26 cellular contexts compared by ENCODE assay signal in the genomic region with DNA sequence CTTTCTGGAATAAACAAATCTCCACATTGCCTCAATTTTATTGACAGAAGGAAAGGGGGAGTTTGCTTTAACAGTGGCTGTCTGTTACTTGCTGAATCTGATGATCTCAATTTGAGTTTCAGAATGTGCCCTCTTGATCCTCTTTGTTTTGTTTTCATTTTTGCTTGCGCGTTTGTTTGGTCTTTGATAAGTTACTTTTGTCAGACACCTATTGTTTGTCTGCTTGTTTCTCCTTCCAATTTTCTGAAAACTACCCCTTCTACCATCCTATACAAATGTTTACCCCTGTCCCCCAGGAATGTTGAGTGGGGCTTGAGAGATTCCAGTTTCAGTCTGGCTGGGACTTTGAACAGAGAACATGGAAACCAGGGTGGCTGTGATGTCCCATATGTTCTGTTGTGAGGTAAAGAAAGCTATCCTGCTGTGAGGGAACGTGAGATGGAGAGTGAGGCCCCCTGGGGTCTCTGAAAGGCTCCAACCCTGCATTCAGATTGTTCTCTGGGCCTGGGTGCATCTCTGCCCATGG. TPM values are rescaled to one million over a fixed set of nuclear protein-coding genes. Genes with fewer than 3 reads are reported as not detected.
DNase-seq lines count a peak whose midpoint lies in the region; ATAC-seq, FAIRE-seq and TF ChIP-seq lines count a peak whose summit lies in the region.
"Had no signal": no experiment of that assay in that cellular context is flagged by ENCODE, and none has a peak within 500 bp of the region (broad histone marks: within the 10 kb centered on the region; RNA-seq: fewer than 3 reads in every experiment).

No MANE protein-coding gene starts in this region.

- no peak for ATAC-seq in activated naive CD8-positive, alpha-beta T cell treated with anti-CD3 and anti-CD28 coated beads, Interleukin-2, amount 10 ng/mL, durations not matched to agents 7 days and 5 days (ENCODE audit: low read depth)
- peak; percentile 20 to 61 (median 44) for ATAC-seq in right lobe of liver
- no peak for ATAC-seq in HG03196 (IDR thresholded peaks at IDR 0.05; ENCODE audit: unreplicated experiment)
- ATAC-seq in CD4-positive, alpha-beta T cell (ENCODE audit: poor library complexity) = no peak

- no peaks in the 10 kb centered on the region for H3K36me3 Mint-ChIP-seq in CD14-positive monocyte
- peaks cover 32% of the 10 kb centered on the region for H3K36me3 Mint-ChIP-seq in activated naive CD8-positive, alpha-beta T cell treated with anti-CD3 and anti-CD28 coated beads, Interleukin-2, amount 10 ng/mL, durations not matched to agents 7 days and 5 days
- H3K36me3 Mint-ChIP-seq in CD4-positive, alpha-beta T cell (ENCODE audit: low read depth) = no peaks in the 10 kb centered on the region
- H3K36me3 Mint-ChIP-seq: brain; CD4-positive, alpha-beta memory T cell; naive B cell had no signal

- peaks cover 0 to 39% (median 15%) of the 10 kb centered on the region in 4 donors for H3K4me1 ChIP-seq in right lobe of liver
- H3K4me1 ChIP-seq: vagina had no signal

- H3K27ac Mint-ChIP-seq in CD14-positive monocyte = peak overlapping the region in 6 of 7 donors; percentile 1 to 47 (median 32)
- H3K27ac Mint-ChIP-seq in activated naive CD8-positive, alpha-beta T cell treated with anti-CD3 and anti-CD28 coated beads, Interleukin-2, amount 10 ng/mL, durations not matched to agents 7 days and 5 days = peak overlapping the region; percentile 66
- H3K27ac Mint-ChIP-seq in CD4-positive, alpha-beta T cell = no peak overlapping the region
- H3K27ac Mint-ChIP-seq: brain had no signal

- POLR2A ChIA-PET in activated naive CD8-positive, alpha-beta T cell treated with anti-CD3 and anti-CD28 coated beads, Interleukin-2, amount 10 ng/mL, durations not matched to agents 7 days and 5 days (lab: Charles Lee) = interaction anchor here (1.5 to 2.4 kb wide), 2 partner anchors 19 to 41 kb away, joined by 4 to 10 read pairs; no protein-coding TSS in a partner anchor
- POLR2A ChIA-PET in CD4-positive, alpha-beta T cell (lab: Charles Lee) = no interaction called here

- H3K27me3 ChIP-seq in right lobe of liver = no peaks in the 10 kb centered on the region
- no peaks in the 10 kb centered on the region for H3K27me3 ChIP-seq in CD4-positive, alpha-beta T cell (ENCODE audit: control insufficient read depth, insufficient read depth, low read length)
- H3K27me3 ChIP-seq: vagina had no signal

- intact Hi-C loops in CD14-positive monocyte (cut with micrococcal nuclease) = no loop called here
- intact Hi-C loops in right lobe of liver (cut with DNase I) = no loop called here
- intact Hi-C loops in CD4-positive, alpha-beta T cell (cut with DNase I, micrococcal nuclease) = no loop called here

- no peak overlapping the region for H3K4me3 ChIP-seq in right lobe of liver
- H3K4me3 ChIP-seq: smooth muscle cell, thoracic aorta, vagina had no signal

- no peak overlapping the region for H3K4me3 Mint-ChIP-seq in CD14-positive monocyte
- peak overlapping the region; percentile 13 for H3K4me3 Mint-ChIP-seq in activated naive CD8-positive, alpha-beta T cell treated with anti-CD3 and anti-CD28 coated beads, Interleukin-2, amount 10 ng/mL, durations not matched to agents 7 days and 5 days
- H3K4me3 Mint-ChIP-seq in CD4-positive, alpha-beta T cell = no peak overlapping the region
- H3K4me3 Mint-ChIP-seq: brain; CD4-positive, alpha-beta memory T cell; naive B cell had no signal

- TF ChIP-seq CTCF in CD14-positive monocyte (IDR thresholded peaks at IDR 0.05) (no peak), right lobe of liver (IDR thresholded peaks at IDR 0.05) (no peak)
- no peak for TF ChIP-seq CTCF in CD4-positive, alpha-beta T cell (IDR thresholded peaks at IDR 0.05)

- H3K27ac ChIP-seq in right lobe of liver = peak overlapping the region; percentile 29 to 63 (median 58)
- H3K27ac ChIP-seq in CD4-positive, alpha-beta T cell (ENCODE audit: low read depth, low read length) = no peak overlapping the region
- H3K27ac ChIP-seq: HL-60, thoracic aorta, vagina had no signal

- peaks cover 0 to 2% (median 0%) of the 10 kb centered on the region in 3 donors for H3K27me3 Mint-ChIP-seq in CD14-positive monocyte (ENCODE audit: low read depth in 3 of 3)
- no peaks in the 10 kb centered on the region for H3K27me3 Mint-ChIP-seq in activated naive CD8-positive, alpha-beta T cell treated with anti-CD3 and anti-CD28 coated beads, Interleukin-2, amount 10 ng/mL, durations not matched to agents 7 days and 5 days
- H3K27me3 Mint-ChIP-seq in CD4-positive, alpha-beta T cell = no peaks in the 10 kb centered on the region
- H3K27me3 Mint-ChIP-seq: naive B cell had no signal

- DNase-seq in CD14-positive monocyte (ENCODE audit: low spot score) = no peak
- DNase-seq in GM18507 (ENCODE audit: extremely low spot score, insufficient read length, low read depth) = no peak
- no peak for DNase-seq in activated naive CD8-positive, alpha-beta T cell treated with anti-CD3 and anti-CD28 coated beads, Interleukin-2, amount 10 ng/mL, durations not matched to agents 7 days and 5 days
- DNase-seq in right lobe of liver = no peak
- DNase-seq in CD4-positive, alpha-beta T cell = no peak
- DNase-seq in amygdala (lab: John Stamatoyannopoulos, UW) = no peak
- DNase-seq: naive B cell; NCI-H1092 treated with DMSO at 0.1 percent for 48 hours; NCI-H2029 treated with DMSO at 0.1 percent for 48 hours; NCI-H2227 treated with DMSO at 0.1 percent for 48 hours; retina; RPMI8226; stimulated activated CD4-positive, alpha-beta T cell treated with anti-CD3 and anti-CD28 coated beads, Interleukin-2, amount 100 ng/mL, for 24 hours had no signal

- H3K9me3 Mint-ChIP-seq in CD14-positive monocyte = no peaks in the 10 kb centered on the region
- H3K9me3 Mint-ChIP-seq in activated naive CD8-positive, alpha-beta T cell treated with anti-CD3 and anti-CD28 coated beads, Interleukin-2, amount 10 ng/mL, durations not matched to agents 7 days and 5 days = peaks cover 1% of the 10 kb centered on the region
- H3K9me3 Mint-ChIP-seq in CD4-positive, alpha-beta T cell = peaks cover 2% of the 10 kb centered on the region
- H3K9me3 Mint-ChIP-seq: CD4-positive, alpha-beta memory T cell had no signal

- H3K36me3 ChIP-seq in right lobe of liver = no peaks in the 10 kb centered on the region
- H3K36me3 ChIP-seq: thoracic aorta, vagina had no signal

- TF ChIP-seq POLR2A in right lobe of liver (IDR thresholded peaks at IDR 0.05) = no peak

- 36% methylated on average over 3 of the region's 3 CpGs for WGBS in right lobe of liver (ENCODE audit: insufficient coverage, low coverage, low lambda C conversion rate, missing lambda C conversion rate)

- CTCF ChIA-PET in CD4-positive, alpha-beta T cell (lab: Charles Lee) = no interaction called here

- no peaks in the 10 kb centered on the region for H3K9me3 ChIP-seq in right lobe of liver
- H3K9me3 ChIP-seq in CD4-positive, alpha-beta T cell (ENCODE audit: control insufficient read depth, low read length) = no peaks in the 10 kb centered on the region
- H3K9me3 ChIP-seq: thoracic aorta, vagina had no signal

- FAIRE-seq in GM18507 (lab: Jason Lieb, UNC) = peak; percentile 64
- FAIRE-seq: G401.6 had no signal

- peaks cover 28% of the 10 kb centered on the region for H3K4me1 Mint-ChIP-seq in CD14-positive monocyte
- H3K4me1 Mint-ChIP-seq in activated naive CD8-positive, alpha-beta T cell treated with anti-CD3 and anti-CD28 coated beads, Interleukin-2, amount 10 ng/mL, durations not matched to agents 7 days and 5 days = peaks cover 53% of the 10 kb centered on the region
- peaks cover 26% of the 10 kb centered on the region for H3K4me1 Mint-ChIP-seq in CD4-positive, alpha-beta T cell (ENCODE audit: low read depth)
- H3K4me1 Mint-ChIP-seq: brain had no signal

RNA-seq across cellular contexts. Expression of gene XCL2, which starts 11.8 kb away (rescaled TPM):
- polyA plus RNA-seq in CD14-positive monocyte = 1 to 10 TPM in 1 of 2 donors, under 1 TPM in 1; 0.56 to 1.9 TPM
- 10 to 100 TPM; 15.4 to 19.3 TPM for total RNA-seq in activated naive CD8-positive, alpha-beta T cell treated with anti-CD3 and anti-CD28 coated beads, Interleukin-2, amount 10 ng/mL, durations not matched to agents 7 days and 5 days
- total RNA-seq in right lobe of liver = 1 to 10 TPM in 2 of 6 experiments, not detected in 4; 1.4 to 1.6 TPM
- not detected for total RNA-seq in CD4-positive, alpha-beta T cell
- total RNA-seq: CD4-positive, alpha-beta memory T cell; epithelial cell of proximal tubule; H4; LHCN-M2; SK-MEL-5; smooth muscle cell; thoracic aorta; vagina had no signal
- polyA plus RNA-seq: adipose tissue, smooth muscle cell had no signal

RNA-seq across cellular contexts. Expression of gene XCL1, which starts 20.8 kb away (rescaled TPM):
- polyA plus RNA-seq in CD14-positive monocyte = not detected
- total RNA-seq in activated naive CD8-positive, alpha-beta T cell treated with anti-CD3 and anti-CD28 coated beads, Interleukin-2, amount 10 ng/mL, durations not matched to agents 7 days and 5 days = 10 to 100 TPM; 22.8 to 27.1 TPM
- under 1 TPM in 3 of 6 experiments, not detected in 3; 0.13 to 0.44 (median 0.22) TPM for total RNA-seq in right lobe of liver
- total RNA-seq in CD4-positive, alpha-beta T cell = under 1 TPM; 0.22 to 0.38 TPM
- total RNA-seq: epithelial cell of proximal tubule, H4, LHCN-M2, SK-MEL-5, smooth muscle cell, vagina had no signal

Comparison
In these comparisons a context has a peak if more than half of its experiments do, and no peak if none do; other contexts are left out.
1. ATAC-seq: peak in right lobe of liver (4 of 4); none in activated naive CD8-positive, alpha-beta T cell treated with anti-CD3 and anti-CD28 coated beads, Interleukin-2, amount 10 ng/mL, durations not matched to agents 7 days and 5 days (single experiment), HG03196 (single experiment) and CD4-positive, alpha-beta T cell (single experiment).
2. RNA of gene XCL2, which starts 11.8 kb away (total RNA-seq): 15.4 to 19.3 TPM in activated naive CD8-positive, alpha-beta T cell treated with anti-CD3 and anti-CD28 coated beads, Interleukin-2, amount 10 ng/mL, durations not matched to agents 7 days and 5 days; 1.4 to 1.6 TPM in right lobe of liver and not detected in CD4-positive, alpha-beta T cell; every median in the first group is over 4 times any median in the second.
3. RNA of gene XCL1, which starts 20.8 kb away (total RNA-seq): 22.8 to 27.1 TPM in activated naive CD8-positive, alpha-beta T cell treated with anti-CD3 and anti-CD28 coated beads, Interleukin-2, amount 10 ng/mL, durations not matched to agents 7 days and 5 days; 0.22 to 0.38 TPM in CD4-positive, alpha-beta T cell and 0.13 to 0.44 TPM in right lobe of liver; every median in the first group is over 10 times any median in the second.